In the genomic region with DNA sequence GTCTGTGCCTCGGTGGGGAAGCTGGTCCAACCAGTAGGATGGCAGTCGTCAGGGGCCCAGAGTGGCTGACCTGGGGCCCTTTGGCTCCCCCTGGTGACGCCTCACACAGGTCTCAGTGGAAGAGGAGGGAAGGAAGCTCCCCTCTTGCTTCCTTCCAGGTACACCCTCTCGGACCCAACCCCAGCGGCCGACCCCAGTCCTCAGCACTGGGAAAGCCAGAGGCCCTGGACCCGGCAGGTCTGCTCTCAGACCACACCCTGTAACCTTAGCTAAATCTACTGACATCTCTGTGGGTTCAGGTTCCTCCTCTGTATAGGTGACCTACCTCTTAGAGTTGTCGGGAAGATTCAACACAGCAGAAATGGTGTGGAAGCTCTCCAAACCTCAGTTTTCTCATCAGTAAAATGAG, we compare ENCODE assay signal across 1 cellular context.
TF ChIP-seq lines count a peak whose summit lies in the region.

No MANE protein-coding gene starts in this region.

TF ChIP-seq in GM23338, 12 proteins besides CTCF, POLR2A, EP300 and RAD21 (continued from another document):
- TF ChIP-seq EZH2 (IDR thresholded peaks at IDR 0.05; ENCODE audit: low read depth, unreplicated experiment): no peak
- TF ChIP-seq, protein P1, sequence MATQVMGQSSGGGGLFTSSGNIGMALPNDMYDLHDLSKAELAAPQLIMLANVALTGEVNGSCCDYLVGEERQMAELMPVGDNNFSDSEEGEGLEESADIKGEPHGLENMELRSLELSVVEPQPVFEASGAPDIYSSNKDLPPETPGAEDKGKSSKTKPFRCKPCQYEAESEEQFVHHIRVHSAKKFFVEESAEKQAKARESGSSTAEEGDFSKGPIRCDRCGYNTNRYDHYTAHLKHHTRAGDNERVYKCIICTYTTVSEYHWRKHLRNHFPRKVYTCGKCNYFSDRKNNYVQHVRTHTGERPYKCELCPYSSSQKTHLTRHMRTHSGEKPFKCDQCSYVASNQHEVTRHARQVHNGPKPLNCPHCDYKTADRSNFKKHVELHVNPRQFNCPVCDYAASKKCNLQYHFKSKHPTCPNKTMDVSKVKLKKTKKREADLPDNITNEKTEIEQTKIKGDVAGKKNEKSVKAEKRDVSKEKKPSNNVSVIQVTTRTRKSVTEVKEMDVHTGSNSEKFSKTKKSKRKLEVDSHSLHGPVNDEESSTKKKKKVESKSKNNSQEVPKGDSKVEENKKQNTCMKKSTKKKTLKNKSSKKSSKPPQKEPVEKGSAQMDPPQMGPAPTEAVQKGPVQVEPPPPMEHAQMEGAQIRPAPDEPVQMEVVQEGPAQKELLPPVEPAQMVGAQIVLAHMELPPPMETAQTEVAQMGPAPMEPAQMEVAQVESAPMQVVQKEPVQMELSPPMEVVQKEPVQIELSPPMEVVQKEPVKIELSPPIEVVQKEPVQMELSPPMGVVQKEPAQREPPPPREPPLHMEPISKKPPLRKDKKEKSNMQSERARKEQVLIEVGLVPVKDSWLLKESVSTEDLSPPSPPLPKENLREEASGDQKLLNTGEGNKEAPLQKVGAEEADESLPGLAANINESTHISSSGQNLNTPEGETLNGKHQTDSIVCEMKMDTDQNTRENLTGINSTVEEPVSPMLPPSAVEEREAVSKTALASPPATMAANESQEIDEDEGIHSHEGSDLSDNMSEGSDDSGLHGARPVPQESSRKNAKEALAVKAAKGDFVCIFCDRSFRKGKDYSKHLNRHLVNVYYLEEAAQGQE (IDR thresholded peaks at IDR 0.05; ENCODE audit: unreplicated experiment): no peak
